ENCODE assay signal across 34 cellular contexts in the genomic region with DNA sequence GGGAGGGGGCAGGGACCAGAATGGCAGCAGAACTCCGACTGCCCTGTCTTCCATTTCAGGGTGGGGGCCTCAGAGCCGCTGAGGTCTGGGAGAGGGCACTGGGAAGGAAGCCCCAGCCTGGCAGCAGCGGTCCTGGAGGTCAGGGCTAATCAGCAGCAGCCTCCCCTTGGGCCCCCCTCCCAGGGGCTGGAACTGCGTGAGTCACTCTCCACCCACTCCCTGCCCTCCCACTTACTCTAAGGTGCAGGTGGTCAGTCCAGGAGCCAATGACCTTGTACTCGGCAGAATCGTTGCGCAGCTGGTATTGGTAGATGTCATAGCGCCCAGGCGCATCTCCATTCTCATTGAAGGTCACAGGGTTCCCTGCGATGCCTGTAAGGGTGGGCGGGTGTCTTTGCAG.
DNase-seq lines count a peak whose midpoint lies in the region; ATAC-seq, FAIRE-seq and TF ChIP-seq lines count a peak whose summit lies in the region.
"Had no signal": no experiment of that assay in that cellular context is flagged by ENCODE, and none has a peak within 500 bp of the region (broad histone marks: within the 10 kb centered on the region; RNA-seq: fewer than 3 reads in every experiment).

No MANE protein-coding gene starts in this region.

- H2AFZ ChIP-seq in HepG2 (ENCODE audit: low read length) = no peak overlapping the region
- H2AFZ ChIP-seq in K562 (ENCODE audit: low read depth, low read length) = no peak overlapping the region
- no peak overlapping the region for H2AFZ ChIP-seq in neuronal stem cell (ENCODE audit: low read length)

- H3K4me2 ChIP-seq in HepG2 (ENCODE audit: low read depth, low read length) (no peak overlapping the region), K562 (ENCODE audit: insufficient read depth, low read length) (no peak overlapping the region), neuronal stem cell (ENCODE audit: insufficient read depth, low read length, poor library complexity, severe bottlenecking) (no peak overlapping the region)
- H3K4me2 ChIP-seq: A549; BLaER1; BLaER1 treated with 17β-estradiol and CSF1 and Interleukin-3, amounts not matched to agents 10 nM and 100 nM had no signal

- no peak overlapping the region for H3K4ac ChIP-seq in neuronal stem cell (ENCODE audit: low read length)

- TF ChIP-seq CTCF in HepG2 (CRISPR knock-in tag; IDR thresholded peaks at IDR 0.05) = no peak
- TF ChIP-seq CTCF in right lobe of liver (IDR thresholded peaks at IDR 0.05) = no peak
- TF ChIP-seq CTCF in HEK293 (tag by site-specific recombination; IDR thresholded peaks at IDR 0.05) = no peak
- no peak for TF ChIP-seq CTCF in K562 (IDR thresholded peaks at IDR 0.05 in 2 of 3, conservative IDR thresholded peaks at IDR 0.05 in 1 of 3; ENCODE audit: insufficient read depth in 2 of 3, low read depth in 1 of 3, low read length in 3 of 3)

- H3K9me3 ChIP-seq in HepG2 (ENCODE audit: low read length) = no peaks in the 10 kb centered on the region
- H3K9me3 ChIP-seq in right lobe of liver = no peaks in the 10 kb centered on the region
- H3K9me3 ChIP-seq in HEK293 (ENCODE audit: control insufficient read depth, insufficient read depth, low read depth, low read length) = no peaks in the 10 kb centered on the region
- no peaks in the 10 kb centered on the region; the same call in 1 of the 2 replicates for H3K9me3 ChIP-seq in K562 (replicated peaks; ENCODE audit: control insufficient read depth, insufficient read depth, low read depth, low read length)
- H3K9me3 ChIP-seq in neuronal stem cell (replicated peaks in 1 of 2; ENCODE audit: control insufficient read depth in 2 of 2, insufficient read depth in 1 of 2, low read depth in 1 of 2, low read length in 2 of 2) = no peaks in the 10 kb centered on the region
- H3K9me3 ChIP-seq: A549; BE2C; BLaER1; BLaER1 treated with 17β-estradiol and CSF1 and Interleukin-3, amounts not matched to agents 10 nM and 100 nM; Caco-2 had no signal

- TF ChIP-seq EP300 in HepG2 (IDR thresholded peaks at IDR 0.05; ENCODE audit: low read depth in 2 of 2, low read length in 2 of 2) (no peak), HepG2 (CRISPR knock-in tag; IDR thresholded peaks at IDR 0.05; ENCODE audit: borderline replicate concordance) (no peak), K562 (IDR thresholded peaks at IDR 0.05; ENCODE audit: low read length) (no peak)

- peaks cover 0 to 32% of the 10 kb centered on the region in 2 experiments; a peak in 4 of 5 replicates for H3K27me3 ChIP-seq in HepG2 (ENCODE audit: control insufficient read depth in 1 of 2, insufficient read depth in 2 of 2, low read length in 2 of 2)
- no peaks in the 10 kb centered on the region for H3K27me3 ChIP-seq in right lobe of liver
- H3K27me3 ChIP-seq in K562 (ENCODE audit: control insufficient read depth in 2 of 2, insufficient read depth in 2 of 2, low read length in 2 of 2) = peaks cover 38 to 50% of the 10 kb centered on the region in 2 experiments
- no peaks in the 10 kb centered on the region for H3K27me3 ChIP-seq in neuronal stem cell (ENCODE audit: control insufficient read depth in 3 of 3, insufficient read depth in 3 of 3, low read depth in 1 of 3, low read length in 3 of 3)
- H3K27me3 ChIP-seq: BE2C; BLaER1; BLaER1 treated with 17β-estradiol and CSF1 and Interleukin-3, amounts not matched to agents 10 nM and 100 nM had no signal

- H3K36me3 ChIP-seq in HepG2 (replicated peaks in 1 of 2; ENCODE audit: control insufficient read depth in 1 of 2, insufficient read depth in 2 of 2, low read length in 2 of 2) (no peaks in the 10 kb centered on the region), right lobe of liver (no peaks in the 10 kb centered on the region), HEK293 (ENCODE audit: control insufficient read depth in 2 of 2, insufficient read depth in 1 of 2, low read length in 2 of 2) (no peaks in the 10 kb centered on the region), K562 (ENCODE audit: control insufficient read depth, insufficient read depth, low read length) (no peaks in the 10 kb centered on the region), neuronal stem cell (replicated peaks in 1 of 2; ENCODE audit: control insufficient read depth in 2 of 2, insufficient read depth in 2 of 2, low read length in 2 of 2) (no peaks in the 10 kb centered on the region)
- H3K36me3 ChIP-seq: BE2C; BLaER1; BLaER1 treated with 17β-estradiol and CSF1 and Interleukin-3, amounts not matched to agents 10 nM and 100 nM had no signal

- intact Hi-C loops in HepG2 (cut with micrococcal nuclease; ENCODE audit: unreplicated experiment) = no loop called here
- intact Hi-C loops in right lobe of liver (cut with DNase I) = loop anchor here in 1 of 2 donors (10.0 kb wide), 1 partner anchor 185 kb away; no protein-coding TSS in a partner anchor
- intact Hi-C loops in K562 (cut with micrococcal nuclease) = no loop called here

- no peaks in the 10 kb centered on the region for H3K9me1 ChIP-seq in K562 (ENCODE audit: control insufficient read depth, insufficient read depth, low read length)

- FAIRE-seq in HepG2 (lab: Jason Lieb, UNC) = no peak
- FAIRE-seq in K562 (lab: Jason Lieb, UNC) = no peak
- FAIRE-seq: A204.1, A549, D721Med had no signal

- H2BK5ac ChIP-seq in neuronal stem cell (ENCODE audit: low read length) = no peak overlapping the region

- H3K27ac ChIP-seq in HepG2 (ENCODE audit: extremely low read length, insufficient read depth, low read length) (no peak overlapping the region), right lobe of liver (no peak overlapping the region), HEK293 (ENCODE audit: extremely low read depth, low read depth, low read length) (no peak overlapping the region), K562 (ENCODE audit: extremely low read depth, low read depth, low read length) (no peak overlapping the region), neuronal stem cell (replicated peaks; ENCODE audit: low read length) (no peak overlapping the region)
- H3K27ac ChIP-seq: 22Rv1; A549; BLaER1; BLaER1 treated with 17β-estradiol and CSF1 and Interleukin-3, amounts not matched to agents 10 nM and 100 nM; C4-2B had no signal

- H4K8ac ChIP-seq in neuronal stem cell (ENCODE audit: low read depth, low read length) = no peak overlapping the region

- H3K14ac ChIP-seq in neuronal stem cell (ENCODE audit: low read length) = no peak overlapping the region

- H3K4me3 ChIP-seq in HepG2 (replicated peaks in 1 of 3; ENCODE audit: insufficient read depth in 1 of 3, low read depth in 2 of 3, low read length in 3 of 3) (no peak overlapping the region), right lobe of liver (no peak overlapping the region), HEK293 (ENCODE audit: low read depth, low read length) (no peak overlapping the region), K562 (no peak overlapping the region), neuronal stem cell (ENCODE audit: low read length in 2 of 2) (no peak overlapping the region)
- H3K4me3 ChIP-seq: A549; BLaER1; BLaER1 treated with 17β-estradiol and CSF1 and Interleukin-3, amounts not matched to agents 10 nM and 100 nM had no signal

- H4K91ac ChIP-seq in neuronal stem cell (ENCODE audit: low read depth, low read length, poor library complexity) = no peak overlapping the region

- ATAC-seq in HepG2 (no peak), right lobe of liver (no peak), K562 (peak; percentile 41; the same call in 1 of the 3 replicates), GM18868 (IDR thresholded peaks at IDR 0.05; ENCODE audit: unreplicated experiment) (no peak)
- ATAC-seq: A549; CD8-positive, alpha-beta T cell had no signal

- H3K9ac ChIP-seq in HepG2 (ENCODE audit: insufficient read depth, low read depth, low read length) = no peak overlapping the region
- H3K9ac ChIP-seq in K562 (ENCODE audit: insufficient read depth in 1 of 2, low read depth in 2 of 2, low read length in 2 of 2) = no peak overlapping the region
- H3K9ac ChIP-seq in neuronal stem cell (ENCODE audit: low read depth, low read length, poor library complexity) = peak overlapping the region; percentile 14
- H3K9ac ChIP-seq: BLaER1; BLaER1 treated with 17β-estradiol and CSF1 and Interleukin-3, amounts not matched to agents 10 nM and 100 nM had no signal

- no peak overlapping the region for H3K23ac ChIP-seq in neuronal stem cell (ENCODE audit: low read depth, low read length, poor library complexity)

- BruUV-seq in HepG2 (replicated peaks; lab: Mats Ljungman, UMichigan) = no TSS peak
- no TSS peak for BruUV-seq in K562 (replicated peaks; lab: Mats Ljungman, UMichigan)

- no peaks in the 10 kb centered on the region for H3K79me1 ChIP-seq in neuronal stem cell (ENCODE audit: low read depth, low read length)

- peak overlapping the region; percentile 35 for H3K18ac ChIP-seq in neuronal stem cell (ENCODE audit: low read length)

- POLR2A ChIA-PET in HepG2 (lab: Yijun Ruan, JAX) (no interaction called here), HEK293 (lab: Yijun Ruan, JAX) (no interaction called here), K562 (lab: Yijun Ruan, JAX) (no interaction called here)

- peak overlapping the region; percentile 74 for H2AK5ac ChIP-seq in neuronal stem cell (ENCODE audit: low read depth, low read length)

- H2BK15ac ChIP-seq in neuronal stem cell (ENCODE audit: low read length) = no peak overlapping the region

- no peak overlapping the region for H2BK120ac ChIP-seq in neuronal stem cell (ENCODE audit: low read depth, low read length)

- in situ Hi-C loops in HepG2 (cut with HindIII; ENCODE audit: extremely low pct_ligation_motif_present, low pct_unique_long_range_greater_than_20kb) (no loop called here), K562 (cut with MboI) (no loop called here)

- no peaks in the 10 kb centered on the region for H3K79me2 ChIP-seq in HepG2 (ENCODE audit: insufficient read depth, low read length)
- no peaks in the 10 kb centered on the region for H3K79me2 ChIP-seq in K562 (ENCODE audit: control insufficient read depth, insufficient read depth, low read length)

- H4K20me1 ChIP-seq in HepG2 (ENCODE audit: insufficient read depth, low read length) (no peaks in the 10 kb centered on the region; the same call in 1 of the 2 replicates), K562 (replicated peaks; ENCODE audit: control insufficient read depth, insufficient read depth, low read length) (peaks cover 30% of the 10 kb centered on the region)
- H4K20me1 ChIP-seq: BLaER1 had no signal

- 46% methylated on average over 8 of the region's 11 CpGs for WGBS in HepG2 (ENCODE audit: low lambda C conversion rate)
- WGBS in right lobe of liver (ENCODE audit: insufficient coverage, low coverage, low lambda C conversion rate, missing lambda C conversion rate) = 40% methylated on average over 2 of the region's 11 CpGs
- 2% methylated on average over 11 of the region's 11 CpGs for WGBS in K562 (ENCODE audit: insufficient coverage, low coverage, missing lambda C conversion rate)
- WGBS in neuronal stem cell (ENCODE audit: extremely low coverage in 2 of 2, insufficient read length in 2 of 2, insufficient replicate concordance in 1 of 2), 2 donors = no CpG with 5 or more reads among the region's 11 CpGs

- CTCF ChIA-PET in HepG2 (lab: Yijun Ruan, JAX; ENCODE audit: low intra/inter-chr PET ratio, low total read pairs) = no interaction called here
- CTCF ChIA-PET in HEK293 (lab: Yijun Ruan, JAX) = interaction anchor here (0.5 to 0.8 kb wide), 2 partner anchors 13 to 660 kb away, joined by 3 to 4 read pairs; no protein-coding TSS in a partner anchor
- CTCF ChIA-PET in K562 (lab: Yijun Ruan, JAX; ENCODE audit: low intra/inter-chr PET ratio) = no interaction called here

- TF ChIP-seq RAD21 in HepG2 (CRISPR knock-in tag; IDR thresholded peaks at IDR 0.05) = no peak
- no peak for TF ChIP-seq RAD21 in K562 (CRISPR knock-in tag; conservative IDR thresholded peaks at IDR 0.05 in 1 of 2, IDR thresholded peaks at IDR 0.05 in 1 of 2)

- TF ChIP-seq POLR2A in HepG2 (IDR thresholded peaks at IDR 0.05; ENCODE audit: insufficient read depth in 1 of 2, low read depth in 2 of 2, low read length in 2 of 2) (no peak), right lobe of liver (IDR thresholded peaks at IDR 0.05) (no peak), K562 (conservative IDR thresholded peaks at IDR 0.05) (no peak)

- DNase-seq in HepG2 (ENCODE audit: low spot score) (no peak), right lobe of liver (no peak), K562 (ENCODE audit: extremely low read depth in 1 of 4, low spot score in 3 of 4) (peak; percentile 46 to 74 (median 63)), neuronal stem cell (ENCODE audit: low spot score) (no peak), putamen (ENCODE audit: low spot score) (no peak), EL (no peak)
- DNase-seq: 8988T; ACHN; AML-193; BE2C; C1 segment of cervical spinal cord; Caco-2; Calu3; CD4-positive, alpha-beta memory T cell; CD4-positive, alpha-beta T cell; CD4-positive, CD25-positive, alpha-beta regulatory T cell; CD8-positive, alpha-beta memory T cell; CD8-positive, alpha-beta T cell; COR-L47; DMS 273 treated with DMSO at 0.1 percent for 48 hours; DMS153; DMS53; DMS79; DMS79 treated with DMSO at 0.1 percent for 48 hours; DND-41 had no signal

- H2BK12ac ChIP-seq in neuronal stem cell (ENCODE audit: low read length) = no peak overlapping the region

- H3K4me1 ChIP-seq in HepG2 (ENCODE audit: insufficient read depth, low read length) (no peaks in the 10 kb centered on the region), right lobe of liver (no peaks in the 10 kb centered on the region), HEK293 (ENCODE audit: control insufficient read depth, insufficient read depth, low read length) (no peaks in the 10 kb centered on the region), K562 (replicated peaks in 1 of 2; ENCODE audit: control insufficient read depth in 2 of 2, insufficient read depth in 2 of 2, low read length in 2 of 2) (peaks cover 0 to 14% of the 10 kb centered on the region in 2 experiments; a peak in 1 of 5 replicates), neuronal stem cell (ENCODE audit: control insufficient read depth in 2 of 2, insufficient read depth in 1 of 2, low read depth in 1 of 2, low read length in 2 of 2) (peaks cover 0 to 11% of the 10 kb centered on the region in 2 donors)
- H3K4me1 ChIP-seq: A549, BE2C, Caco-2 had no signal

Comparison
In these comparisons a context has a peak if more than half of its experiments do, and no peak if none do; other contexts are left out.
1. DNase-seq: peak in K562 (4 of 4); none in HepG2 (single experiment), right lobe of liver (0 of 3), neuronal stem cell (single experiment), putamen (single experiment) and EL (single experiment).
2. Of the 241 proteins assayed by ChIP-seq in both HepG2 and K562: peak only in HepG2: none; only in K562: ZBTB7A; in both: none; in neither: 238; mixed calls (peak in some experiments, not most) for 2.